9 cellular contexts compared by ENCODE assay signal in the genomic region with DNA sequence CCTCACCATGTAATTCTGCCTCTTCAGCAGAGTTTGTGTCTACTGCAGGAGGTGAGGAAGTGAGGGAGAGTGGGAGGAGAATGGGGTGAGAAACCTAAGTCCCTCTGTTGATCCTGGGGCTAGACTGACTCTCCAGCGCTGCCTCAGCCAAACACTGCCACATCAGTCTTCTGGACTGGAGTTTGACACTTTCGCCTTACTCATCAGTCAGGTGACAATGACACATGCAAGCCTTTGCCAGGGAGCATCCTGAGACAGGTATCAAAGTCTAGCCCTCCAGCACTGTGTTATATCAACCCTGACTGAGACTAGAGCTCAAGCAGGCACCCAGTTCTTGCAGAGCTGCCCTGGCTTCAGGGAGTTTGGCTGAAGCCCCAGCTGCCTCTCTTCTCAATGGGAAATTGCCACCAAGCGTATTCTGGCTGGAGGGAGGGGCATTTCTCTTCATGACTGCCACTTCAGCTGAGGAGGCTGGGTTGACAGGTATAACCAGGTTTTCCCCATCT. TPM values are rescaled to one million over a fixed set of nuclear protein-coding genes. Genes with fewer than 3 reads are reported as not detected.
A peak's percentile ranks its signal among the peaks of the same experiment; 100 is the strongest.
DNase-seq lines count a peak whose midpoint lies in the region; ATAC-seq, FAIRE-seq and TF ChIP-seq lines count a peak whose summit lies in the region.
"Had no signal": no experiment of that assay in that cellular context is flagged by ENCODE, and none has a peak within 500 bp of the region (broad histone marks: within the 10 kb centered on the region; RNA-seq: fewer than 3 reads in every experiment).

No MANE protein-coding gene starts in this region.

- no peak overlapping the region for H3K4me3 ChIP-seq in SK-N-SH (ENCODE audit: low read depth in 2 of 2, low read length in 1 of 2)
- H3K4me3 ChIP-seq in NB4 (ENCODE audit: low read depth, low read length): no peak overlapping the region
- no peak overlapping the region for H3K4me3 ChIP-seq in bronchial epithelial cell (ENCODE audit: low read depth, low read length)
- H3K4me3 ChIP-seq in pancreas: no peak overlapping the region
- no peak overlapping the region for H3K4me3 ChIP-seq in kidney (ENCODE audit: low read length in 2 of 2)
- H3K4me3 ChIP-seq: tibial nerve had no signal

- ATAC-seq in SK-N-SH treated with all-trans-retinoic acid at 6 μM for 48 hours (peak; percentile 11; the same call in 1 of the 3 replicates), pancreas (peak; percentile 74 to 87 (median 78)), HG03159 (IDR thresholded peaks at IDR 0.05; ENCODE audit: unreplicated experiment) (no peak)

- H3K27me3 ChIP-seq in SK-N-SH (ENCODE audit: insufficient read depth) (peaks cover 3% of the 10 kb centered on the region; the same call in 1 of the 2 replicates), bronchial epithelial cell (ENCODE audit: control insufficient read depth, insufficient read depth, low read length) (no peaks in the 10 kb centered on the region), pancreas (no peaks in the 10 kb centered on the region)
- H3K27me3 ChIP-seq: tibial nerve had no signal

- TF ChIP-seq CTCF in SK-N-SH (IDR thresholded peaks at IDR 0.05) (no peak), NB4 (IDR thresholded peaks at IDR 0.05; ENCODE audit: low read depth, low read length) (no peak), bronchial epithelial cell (IDR thresholded peaks at IDR 0.05; ENCODE audit: insufficient read depth, low read length, severe bottlenecking) (no peak), pancreas (IDR thresholded peaks at IDR 0.05) (no peak), kidney (IDR thresholded peaks at IDR 0.05; ENCODE audit: borderline replicate concordance, extremely low read depth, insufficient read depth) (no peak)

- no peak for TF ChIP-seq POLR2A in NB4 (IDR thresholded peaks at IDR 0.05; ENCODE audit: extremely low read depth, insufficient read length)

- no peak overlapping the region for H2AFZ ChIP-seq in SK-N-SH (ENCODE audit: low read depth)

- no peak for TF ChIP-seq EP300 in SK-N-SH (IDR thresholded peaks at IDR 0.05; ENCODE audit: borderline replicate concordance in 1 of 2, low read depth in 1 of 2, low read length in 1 of 2)

- no peak overlapping the region for H3K4me2 ChIP-seq in SK-N-SH

- CTCF ChIA-PET in SK-N-SH (lab: Yijun Ruan, JAX): interaction anchor here (0.9 to 1.7 kb wide), 2 partner anchors 12 to 497 kb away, joined by 3 read pairs; no protein-coding TSS in a partner anchor

- H3K9me3 ChIP-seq in SK-N-SH (no peaks in the 10 kb centered on the region), pancreas (no peaks in the 10 kb centered on the region), kidney (ENCODE audit: control insufficient read depth in 1 of 2, low read length in 2 of 2) (no peaks in the 10 kb centered on the region)
- H3K9me3 ChIP-seq: tibial nerve had no signal

- no peak for TF ChIP-seq RAD21 in SK-N-SH (IDR thresholded peaks at IDR 0.05; ENCODE audit: low read length)

- H4K20me1 ChIP-seq in SK-N-SH (ENCODE audit: insufficient read depth): no peaks in the 10 kb centered on the region

- POLR2A ChIA-PET in SK-N-SH (lab: Yijun Ruan, JAX): interaction anchor here (1.0 kb wide), 1 partner anchor 9 kb away, joined by 3 read pairs; no protein-coding TSS in a partner anchor

- FAIRE-seq in bronchial epithelial cell (lab: Jason Lieb, UNC): peak; percentile 79
- no peak for FAIRE-seq in pancreas (lab: Jason Lieb, UNC)
- no peak for FAIRE-seq in kidney (lab: Jason Lieb, UNC)

- H3K36me3 ChIP-seq in SK-N-SH (replicated peaks in 1 of 2; ENCODE audit: control insufficient read depth in 1 of 2, insufficient read depth in 2 of 2, low read length in 1 of 2): no peaks in the 10 kb centered on the region
- no peaks in the 10 kb centered on the region for H3K36me3 ChIP-seq in bronchial epithelial cell (ENCODE audit: control insufficient read depth, insufficient read depth, low read length)
- no peaks in the 10 kb centered on the region for H3K36me3 ChIP-seq in pancreas
- no peaks in the 10 kb centered on the region for H3K36me3 ChIP-seq in kidney (ENCODE audit: control insufficient read depth in 1 of 2, insufficient read depth in 2 of 2, low read length in 2 of 2)
- H3K36me3 ChIP-seq: tibial nerve had no signal

- DNase-seq in SK-N-SH (no peak), NB4 (ENCODE audit: low read depth) (peak; percentile 18), bronchial epithelial cell (ENCODE audit: low read depth) (peak; percentile 79), pancreas (peak in 4 of 6 donors; percentile 45 to 64 (median 46)), kidney (no peak), retina (no peak)

- 73% methylated on average over 3 of the region's 3 CpGs for WGBS in SK-N-SH (ENCODE audit: low lambda C conversion rate)
- 50 to 65% methylated on average over 3 of the region's 3 CpGs for WGBS in pancreas, 2 donors

- intact Hi-C loops in pancreas (cut with DNase I) (no loop called here), kidney (cut with DNase I) (no loop called here)

- no peaks in the 10 kb centered on the region for H3K79me2 ChIP-seq in SK-N-SH (ENCODE audit: insufficient read depth)

- H3K9me2 ChIP-seq in SK-N-SH: no peaks in the 10 kb centered on the region

- H3K9ac ChIP-seq in SK-N-SH (no peak overlapping the region), kidney (ENCODE audit: low read length in 2 of 2) (no peak overlapping the region)

- H3K27ac ChIP-seq in SK-N-SH (ENCODE audit: low read depth in 2 of 2, low read length in 1 of 2) (no peak overlapping the region), pancreas (peak overlapping the region in 2 of 4 donors; percentile 48 to 55), kidney (ENCODE audit: low read depth in 2 of 2, low read length in 2 of 2) (no peak overlapping the region)
- H3K27ac ChIP-seq: tibial nerve had no signal

- no peaks in the 10 kb centered on the region for H3F3A ChIP-seq in SK-N-SH (replicated peaks; ENCODE audit: insufficient read depth)

- peaks cover 0 to 4% of the 10 kb centered on the region in 2 experiments; a peak in 2 of 4 replicates for H3K4me1 ChIP-seq in SK-N-SH (ENCODE audit: control insufficient read depth in 1 of 2, insufficient read depth in 2 of 2, low read depth in 1 of 2, low read length in 1 of 2)
- H3K4me1 ChIP-seq in pancreas: peaks cover 6 to 28% (median 8%) of the 10 kb centered on the region in 3 donors
- H3K4me1 ChIP-seq in kidney (ENCODE audit: control insufficient read depth in 1 of 2, insufficient read depth in 1 of 2, low read depth in 1 of 2, low read length in 2 of 2): no peaks in the 10 kb centered on the region

TF ChIP-seq in SK-N-SH treated with all-trans-retinoic acid at 6 μM for 48 hours, 23 proteins besides CTCF, POLR2A, EP300 and RAD21 (continues in another document):
- TF ChIP-seq SNAI2 (CRISPR knock-in tag; IDR thresholded peaks at IDR 0.05) (no peak), ZNF70 (CRISPR knock-in tag; IDR thresholded peaks at IDR 0.05) (no peak), ZNF8 (CRISPR knock-in tag; IDR thresholded peaks at IDR 0.05) (no peak), CSDC2 (CRISPR knock-in tag; IDR thresholded peaks at IDR 0.05) (no peak), ISL1 (CRISPR knock-in tag; IDR thresholded peaks at IDR 0.05) (no peak), ZNF565 (CRISPR knock-in tag; conservative IDR thresholded peaks at IDR 0.05; ENCODE audit: low read depth) (no peak), TOX (CRISPR knock-in tag; IDR thresholded peaks at IDR 0.05; ENCODE audit: borderline replicate concordance) (no peak), BACH2 (CRISPR knock-in tag; IDR thresholded peaks at IDR 0.05; ENCODE audit: borderline replicate concordance) (no peak)

TF ChIP-seq in SK-N-SH, 30 proteins besides CTCF, POLR2A, EP300 and RAD21:
- TF ChIP-seq, protein P1, sequence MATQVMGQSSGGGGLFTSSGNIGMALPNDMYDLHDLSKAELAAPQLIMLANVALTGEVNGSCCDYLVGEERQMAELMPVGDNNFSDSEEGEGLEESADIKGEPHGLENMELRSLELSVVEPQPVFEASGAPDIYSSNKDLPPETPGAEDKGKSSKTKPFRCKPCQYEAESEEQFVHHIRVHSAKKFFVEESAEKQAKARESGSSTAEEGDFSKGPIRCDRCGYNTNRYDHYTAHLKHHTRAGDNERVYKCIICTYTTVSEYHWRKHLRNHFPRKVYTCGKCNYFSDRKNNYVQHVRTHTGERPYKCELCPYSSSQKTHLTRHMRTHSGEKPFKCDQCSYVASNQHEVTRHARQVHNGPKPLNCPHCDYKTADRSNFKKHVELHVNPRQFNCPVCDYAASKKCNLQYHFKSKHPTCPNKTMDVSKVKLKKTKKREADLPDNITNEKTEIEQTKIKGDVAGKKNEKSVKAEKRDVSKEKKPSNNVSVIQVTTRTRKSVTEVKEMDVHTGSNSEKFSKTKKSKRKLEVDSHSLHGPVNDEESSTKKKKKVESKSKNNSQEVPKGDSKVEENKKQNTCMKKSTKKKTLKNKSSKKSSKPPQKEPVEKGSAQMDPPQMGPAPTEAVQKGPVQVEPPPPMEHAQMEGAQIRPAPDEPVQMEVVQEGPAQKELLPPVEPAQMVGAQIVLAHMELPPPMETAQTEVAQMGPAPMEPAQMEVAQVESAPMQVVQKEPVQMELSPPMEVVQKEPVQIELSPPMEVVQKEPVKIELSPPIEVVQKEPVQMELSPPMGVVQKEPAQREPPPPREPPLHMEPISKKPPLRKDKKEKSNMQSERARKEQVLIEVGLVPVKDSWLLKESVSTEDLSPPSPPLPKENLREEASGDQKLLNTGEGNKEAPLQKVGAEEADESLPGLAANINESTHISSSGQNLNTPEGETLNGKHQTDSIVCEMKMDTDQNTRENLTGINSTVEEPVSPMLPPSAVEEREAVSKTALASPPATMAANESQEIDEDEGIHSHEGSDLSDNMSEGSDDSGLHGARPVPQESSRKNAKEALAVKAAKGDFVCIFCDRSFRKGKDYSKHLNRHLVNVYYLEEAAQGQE (IDR thresholded peaks at IDR 0.05; ENCODE audit: low read depth, low read length): no peak
- no peak for TF ChIP-seq RFX5 (IDR thresholded peaks at IDR 0.05; ENCODE audit: low read length)
- no peak for TF ChIP-seq NFIC (IDR thresholded peaks at IDR 0.05; ENCODE audit: borderline replicate concordance)
- TF ChIP-seq YY1 (IDR thresholded peaks at IDR 0.05; ENCODE audit: low read depth): no peak
- TF ChIP-seq SIN3A (IDR thresholded peaks at IDR 0.05; ENCODE audit: borderline replicate concordance, low read depth, low read length): no peak

RNA-seq across cellular contexts. Expression of gene SUCO, which starts 33.3 kb away (rescaled TPM):
- polyA plus RNA-seq in SK-N-SH (2012; rRNA removed) (5.4 and 7.6 TPM in 2 replicates), pancreas (10 to 100 TPM; 16.6 to 23.5 TPM), kidney (ENCODE audit: insufficient read depth, low read depth, low replicate concordance) (9.8 TPM)
- polyA plus RNA-seq in SK-N-SH (2012; cell fraction: cytosol; rRNA removed): 8.6 and 9.9 TPM in 2 replicates
- 4.4 and 10.0 TPM in 2 replicates for polyA plus RNA-seq in SK-N-SH (2012; cell fraction: nucleus; rRNA removed)
- total RNA-seq in bronchial epithelial cell (11.3 and 12.4 TPM in 2 replicates), pancreas (10 to 100 TPM; 22.6 to 79.8 (median 35.0) TPM), kidney (40.0 TPM)

RNA-seq across cellular contexts. Expression of gene PIGC, which starts 55.8 kb away (rescaled TPM):
- polyA plus RNA-seq in SK-N-SH (2012; rRNA removed) (20.6 and 31.4 TPM in 2 replicates), pancreas (10 to 100 TPM; 13.8 to 17.9 TPM), kidney (ENCODE audit: insufficient read depth, low read depth, low replicate concordance) (28.6 TPM)
- polyA plus RNA-seq in SK-N-SH (2012; cell fraction: cytosol; rRNA removed): 26.9 and 28.5 TPM in 2 replicates
- polyA plus RNA-seq in SK-N-SH (2012; cell fraction: nucleus; rRNA removed): 10.9 and 20.1 TPM in 2 replicates
- total RNA-seq in bronchial epithelial cell (16.8 and 16.9 TPM in 2 replicates), pancreas (10 to 100 TPM in 5 of 6 donors, 1 to 10 TPM in 1; 9.5 to 18.5 (median 12.7) TPM), kidney (27.6 TPM)

Comparison
In these comparisons a context has a peak if more than half of its experiments do, and no peak if none do; other contexts are left out.
1. DNase-seq: peak in NB4 (single experiment), bronchial epithelial cell (single experiment) and pancreas (4 of 6); none in SK-N-SH (single experiment), kidney (single experiment) and retina (single experiment).